ENCODE assay signal across 23 cellular contexts in the genomic region with DNA sequence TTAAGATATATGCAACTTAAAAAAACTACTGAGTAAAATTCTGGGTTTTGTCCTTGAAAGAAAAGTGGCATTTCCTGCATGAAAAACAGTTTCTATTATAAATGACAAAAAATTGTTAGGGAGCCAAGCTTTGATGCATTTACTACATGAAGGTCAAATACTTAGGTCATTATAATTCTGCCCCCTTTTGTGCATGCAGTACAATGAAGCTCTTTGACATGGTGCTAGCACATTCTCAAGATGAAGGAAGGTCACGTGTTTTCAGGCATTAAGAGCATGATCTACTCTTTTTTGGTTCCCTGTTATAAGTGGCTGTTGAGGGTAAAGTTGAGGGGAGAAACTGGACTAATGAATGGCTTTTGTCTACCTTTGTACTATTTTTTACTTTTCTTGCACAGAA.
"Had no signal": no experiment of that assay in that cellular context is flagged by ENCODE, and none has a peak within 500 bp of the region (broad histone marks: within the 10 kb centered on the region; RNA-seq: fewer than 3 reads in every experiment).

No MANE protein-coding gene starts in this region.

- H3K27me3 Mint-ChIP-seq: activated B cell treated with CpG ODN at 0.5 μM for 24 hours; dendritic cell treated with granulocyte-macrophage colony-stimulating factor and Interleukin-4, amounts not matched to agents 40 ng/mL and 50 ng/mL, for 4 days; naive thymus-derived CD8-positive, alpha-beta T cell; type B pancreatic cell had no signal

- H3K4me3 Mint-ChIP-seq: activated B cell treated with CpG ODN at 0.5 μM for 24 hours; activated T-cell treated with anti-CD3 and anti-CD28 coated beads, Interleukin-2, amount 50 U/mL, for 72 hours; brain; dendritic cell treated with granulocyte-macrophage colony-stimulating factor and Interleukin-4, amounts not matched to agents 40 ng/mL and 50 ng/mL, for 4 days; naive thymus-derived CD8-positive, alpha-beta T cell; type B pancreatic cell had no signal

- H3K27me3 ChIP-seq: testis, vagina had no signal

- H3K27ac ChIP-seq: epithelial cell of prostate, parathyroid adenoma, testis, vagina had no signal

- H3K9ac ChIP-seq: parathyroid adenoma had no signal

- FAIRE-seq: kidney had no signal

- H3K27ac Mint-ChIP-seq: activated B cell treated with CpG ODN at 0.5 μM for 24 hours; activated naive CD4-positive, alpha-beta T cell treated with anti-CD3 and anti-CD28 coated beads, Interleukin-2, amount 50 U/mL, for 72 hours; activated T-cell treated with anti-CD3 and anti-CD28 coated beads, Interleukin-2, amount 50 U/mL, for 72 hours; dendritic cell treated with granulocyte-macrophage colony-stimulating factor and Interleukin-4, amounts not matched to agents 40 ng/mL and 50 ng/mL, for 4 days; naive thymus-derived CD8-positive, alpha-beta T cell; type B pancreatic cell had no signal

- DNase-seq: activated B cell treated with CpG ODN at 0.5 μM for 24 hours; activated CD4-positive, alpha-beta T cell treated with anti-CD3 and anti-CD28 coated beads for 4 hours; activated CD4-positive, alpha-beta T cell treated with anti-CD3 and anti-CD28 coated beads, Interleukin-2, amount 50 U/mL, for 48 hours; activated effector memory CD4-positive, alpha-beta T cell treated with Interleukin-2 at 50 U/mL for 16 hours; activated T-cell treated with anti-CD3 and anti-CD28 coated beads, Interleukin-2, amount 50 U/mL, for 72 hours; aorta; kidney; naive thymus-derived CD8-positive, alpha-beta T cell; stimulated activated CD4-positive, alpha-beta T cell treated with anti-CD3 and anti-CD28 coated beads, Interleukin-2, amount 100 ng/mL, for 48 hours; stimulated activated naive CD4-positive, alpha-beta T cell; T-helper 1 cell; T-helper 9 cell; testis had no signal

- H2AFZ ChIP-seq: parathyroid adenoma had no signal

- H3K9me3 Mint-ChIP-seq: activated B cell treated with CpG ODN at 0.5 μM for 24 hours; activated naive CD4-positive, alpha-beta T cell treated with anti-CD3 and anti-CD28 coated beads, Interleukin-2, amount 50 U/mL, for 72 hours; activated T-cell treated with anti-CD3 and anti-CD28 coated beads, Interleukin-2, amount 50 U/mL, for 72 hours; brain; dendritic cell treated with granulocyte-macrophage colony-stimulating factor and Interleukin-4, amounts not matched to agents 40 ng/mL and 50 ng/mL, for 4 days; naive thymus-derived CD8-positive, alpha-beta T cell; type B pancreatic cell had no signal

- H3K36me3 Mint-ChIP-seq: activated naive CD4-positive, alpha-beta T cell treated with anti-CD3 and anti-CD28 coated beads, Interleukin-2, amount 50 U/mL, for 72 hours had no signal

- H3K4me3 ChIP-seq: lung, smooth muscle cell, testis, vagina had no signal

- H3K9me3 ChIP-seq: testis, vagina had no signal

- H3K36me3 ChIP-seq: vagina had no signal

- H3K4me2 ChIP-seq: smooth muscle cell had no signal

- ATAC-seq: activated naive CD4-positive, alpha-beta T cell treated with anti-CD3 and anti-CD28 coated beads, Interleukin-2, amount 50 U/mL, for 72 hours; activated T-cell treated with anti-CD3 and anti-CD28 coated beads, Interleukin-2, amount 50 U/mL, for 72 hours; naive thymus-derived CD8-positive, alpha-beta T cell; sciatic nerve had no signal
